28 cellular contexts compared by ENCODE assay signal in genomic region chr6:47964994-47965393, GRCh38.
"Had no signal": no experiment of that assay in that cellular context is flagged by ENCODE, and none has a peak within 500 bp of the region (broad histone marks: within the 10 kb centered on the region; RNA-seq: fewer than 3 reads in every experiment).

No MANE protein-coding gene starts in this region.

- H3K27me3 ChIP-seq: colonic mucosa, esophagus muscularis mucosa, esophagus squamous epithelium, foreskin keratinocyte, gastrocnemius medialis, gastroesophageal sphincter, heart left ventricle, heart right ventricle had no signal

- H3K4me3 Mint-ChIP-seq: dendritic cell treated with granulocyte-macrophage colony-stimulating factor and Interleukin-4, amounts not matched to agents 40 ng/mL and 50 ng/mL, for 4 days; endodermal cell had no signal

- H3K4me1 Mint-ChIP-seq: endodermal cell had no signal

- H3K9me3 Mint-ChIP-seq: endodermal cell had no signal

- H3K4me1 ChIP-seq: colonic mucosa, esophagus muscularis mucosa, esophagus squamous epithelium, foreskin keratinocyte, gastrocnemius medialis, gastroesophageal sphincter, heart left ventricle, heart right ventricle had no signal

- H3K36me3 ChIP-seq: colonic mucosa, esophagus muscularis mucosa, esophagus squamous epithelium, gastrocnemius medialis, gastroesophageal sphincter, heart left ventricle, heart right ventricle had no signal

- H3K27ac ChIP-seq: colonic mucosa, coronary artery, dorsolateral prefrontal cortex, epithelial cell of prostate, esophagus muscularis mucosa, esophagus squamous epithelium, foreskin keratinocyte, gastrocnemius medialis, gastroesophageal sphincter, heart left ventricle, heart right ventricle had no signal

- H3K4me3 ChIP-seq: colonic mucosa, coronary artery, dorsolateral prefrontal cortex, esophagus muscularis mucosa, esophagus squamous epithelium, gastrocnemius medialis, gastroesophageal sphincter, heart left ventricle, heart right ventricle had no signal

- H3K27me3 Mint-ChIP-seq: dendritic cell treated with granulocyte-macrophage colony-stimulating factor and Interleukin-4, amounts not matched to agents 40 ng/mL and 50 ng/mL, for 4 days had no signal

- H3K9me3 ChIP-seq: colonic mucosa, esophagus squamous epithelium, gastrocnemius medialis had no signal

- ATAC-seq: esophagus mucosa, foreskin keratinocyte, gastrocnemius medialis, gastroesophageal sphincter, heart left ventricle, heart right ventricle had no signal

- FAIRE-seq: colon, endometrium, endothelial cell of umbilical vein, frontal cortex had no signal

- DNase-seq: colonic mucosa; cortex of kidney; dermis blood vessel endothelial cell; dorsolateral prefrontal cortex; effector CD4-positive, alpha-beta T cell; effector CD8-positive, alpha-beta T cell; effector memory CD4-positive, alpha-beta T cell; endodermal cell; erythroblast; esophagus squamous epithelium; foreskin fibroblast; foreskin keratinocyte; foreskin melanocyte; gastrocnemius medialis; glutamatergic neuron; head of caudate nucleus; heart left ventricle; heart right ventricle had no signal

- H3K27ac Mint-ChIP-seq: dendritic cell treated with granulocyte-macrophage colony-stimulating factor and Interleukin-4, amounts not matched to agents 40 ng/mL and 50 ng/mL, for 4 days; endodermal cell had no signal
